In genomic region chr1:19398309-19398760, GRCh38 we compare ENCODE assay signal across 9 cellular contexts.
DNase-seq lines count a peak whose midpoint lies in the region; ATAC-seq, FAIRE-seq and TF ChIP-seq lines count a peak whose summit lies in the region.
"Had no signal": no experiment of that assay in that cellular context is flagged by ENCODE, and none has a peak within 500 bp of the region (broad histone marks: within the 10 kb centered on the region; RNA-seq: fewer than 3 reads in every experiment).

No MANE protein-coding gene starts in this region.

- FAIRE-seq in keratinocyte (lab: Jason Lieb, UNC): no peak

- WGBS in transverse colon (ENCODE audit: low coverage in 1 of 2), 2 donors: 83% methylated on average over 9 of the region's 9 CpGs; no CpG with 5 or more reads in 1 of the 2 donors

- no peak for TF ChIP-seq POLR2A in transverse colon (IDR thresholded peaks at IDR 0.05)

- peak overlapping the region; percentile 38 for H3K4me3 Mint-ChIP-seq in activated T-helper 17 cell treated with anti-CD3 and anti-CD28 coated beads, Interleukin-2, amount 50 U/mL, for 72 hours

- DNase-seq in activated T-cell treated with anti-CD3 and anti-CD28 coated beads for 48 hours (ENCODE audit: low read depth) (peak; percentile 37), keratinocyte (ENCODE audit: low read depth, low spot score) (no peak), transverse colon (peak; percentile 39), SJCRH30 (no peak), GM19240 (ENCODE audit: insufficient read length, low spot score) (no peak)
- DNase-seq in activated T-cell treated with anti-CD3 and anti-CD28 coated beads, Interleukin-2, amount 50 U/mL, for 1 hour: no peak

- H3K9me3 Mint-ChIP-seq in activated T-helper 17 cell treated with anti-CD3 and anti-CD28 coated beads, Interleukin-2, amount 50 U/mL, for 72 hours: no peaks in the 10 kb centered on the region

- H3K27ac ChIP-seq in keratinocyte (ENCODE audit: control insufficient read depth, insufficient read depth, low read length) (no peak overlapping the region), transverse colon (peak overlapping the region; percentile 40 to 77 (median 63)), SJCRH30 (no peak overlapping the region)

- peak overlapping the region; percentile 92 for H3K27ac Mint-ChIP-seq in activated T-helper 17 cell treated with anti-CD3 and anti-CD28 coated beads, Interleukin-2, amount 50 U/mL, for 72 hours

- peaks cover 20% of the 10 kb centered on the region for H4K20me1 ChIP-seq in keratinocyte (ENCODE audit: control insufficient read depth, extremely low read depth, insufficient read depth, low read length)

- H3K4me2 ChIP-seq in keratinocyte (ENCODE audit: control insufficient read depth, extremely low read depth, insufficient read depth, low read depth, low read length): no peak overlapping the region

- peaks cover 44% of the 10 kb centered on the region for H3K4me1 Mint-ChIP-seq in activated T-helper 17 cell treated with anti-CD3 and anti-CD28 coated beads, Interleukin-2, amount 50 U/mL, for 72 hours

- dilution Hi-C loops in keratinocyte (cut with MboI; ENCODE audit: extremely low pct_ligation_motif_present, low sequenced_read_pairs): no loop called here

- peak; percentile 87 for ATAC-seq in activated T-helper 17 cell treated with anti-CD3 and anti-CD28 coated beads, Interleukin-2, amount 50 U/mL, for 72 hours (replicated peaks)
- ATAC-seq in HG03159 (IDR thresholded peaks at IDR 0.05; ENCODE audit: unreplicated experiment): no peak

- no peak overlapping the region for H2AFZ ChIP-seq in keratinocyte (ENCODE audit: control insufficient read depth, low read length)

- in situ Hi-C loops in transverse colon (cut with MboI; ENCODE audit: low pct_ligation_motif_present in 1 of 4, low pct_unique_long_range_greater_than_20kb in 1 of 4, low sequenced_read_pairs in 3 of 4): loop anchor here in 2 of 4 donors (10.0 kb wide), 2 partner anchors 86 to 186 kb away; partner anchors contain the start of gene CAPZB (in 2 of the 2)

- H3K4me1 ChIP-seq in keratinocyte (ENCODE audit: control insufficient read depth, extremely low read depth, insufficient read depth, low read length) (peaks cover 12% of the 10 kb centered on the region), transverse colon (peaks cover 31 to 66% (median 45%) of the 10 kb centered on the region in 4 donors), SJCRH30 (no peaks in the 10 kb centered on the region)

- no peaks in the 10 kb centered on the region for H3K27me3 Mint-ChIP-seq in activated T-helper 17 cell treated with anti-CD3 and anti-CD28 coated beads, Interleukin-2, amount 50 U/mL, for 72 hours

- intact Hi-C loops in transverse colon (cut with DNase I; ENCODE audit: low total_unique reads): loop anchor here (5.0 kb wide), 1 partner anchor 84 kb away; no protein-coding TSS in a partner anchor

- peaks cover 2% of the 10 kb centered on the region for H3K9me1 ChIP-seq in keratinocyte (ENCODE audit: control insufficient read depth, extremely low read depth, insufficient read depth, low read length)

- H3K9ac ChIP-seq in keratinocyte (ENCODE audit: control insufficient read depth, extremely low read depth, insufficient read depth, low read length): no peak overlapping the region

- H3K4me3 ChIP-seq in keratinocyte (ENCODE audit: control insufficient read depth in 2 of 3, extremely low read depth in 1 of 3, insufficient read depth in 2 of 3, low read depth in 1 of 3, low read length in 3 of 3) (no peak overlapping the region), transverse colon (no peak overlapping the region), SJCRH30 (no peak overlapping the region)
- H3K4me3 ChIP-seq: BLaER1 treated with 17β-estradiol and CSF1 and Interleukin-3, amounts not matched to agents 10 nM and 100 nM had no signal

- H3K36me3 Mint-ChIP-seq in activated T-helper 17 cell treated with anti-CD3 and anti-CD28 coated beads, Interleukin-2, amount 50 U/mL, for 72 hours (ENCODE audit: low read depth): peaks cover 61% of the 10 kb centered on the region

- H3K27me3 ChIP-seq in keratinocyte (ENCODE audit: control insufficient read depth, extremely low read depth, insufficient read depth, low read length) (no peaks in the 10 kb centered on the region), transverse colon (no peaks in the 10 kb centered on the region), SJCRH30 (no peaks in the 10 kb centered on the region)
- H3K27me3 ChIP-seq: BLaER1 treated with 17β-estradiol and CSF1 and Interleukin-3, amounts not matched to agents 10 nM and 100 nM had no signal

- TF ChIP-seq CTCF in keratinocyte (optimal IDR thresholded peaks at IDR 0.05 in 1 of 3, IDR thresholded peaks at IDR 0.05 in 1 of 3, conservative IDR thresholded peaks at IDR 0.05 in 1 of 3; ENCODE audit: extremely low read depth in 1 of 3, insufficient read depth in 2 of 3, low read length in 3 of 3) (peak in 2 of 3 experiments; percentile 30 to 31), transverse colon (IDR thresholded peaks at IDR 0.05) (peak in 4 of 5 experiments; percentile 13 to 45 (median 24))

- H3K36me3 ChIP-seq in keratinocyte (ENCODE audit: control insufficient read depth in 2 of 2, extremely low read depth in 1 of 2, insufficient read depth in 2 of 2, low read length in 2 of 2): peaks cover 6 to 11% of the 10 kb centered on the region in 2 experiments
- H3K36me3 ChIP-seq in transverse colon: no peaks in the 10 kb centered on the region
- H3K36me3 ChIP-seq in SJCRH30: no peaks in the 10 kb centered on the region

- H3K9me3 ChIP-seq in keratinocyte (ENCODE audit: control insufficient read depth, low read depth, low read length): no peaks in the 10 kb centered on the region
- H3K9me3 ChIP-seq in transverse colon: no peaks in the 10 kb centered on the region
- H3K9me3 ChIP-seq in SJCRH30 (replicated peaks): no peaks in the 10 kb centered on the region
- H3K9me3 ChIP-seq: BLaER1 treated with 17β-estradiol and CSF1 and Interleukin-3, amounts not matched to agents 10 nM and 100 nM had no signal

- peaks cover 77% of the 10 kb centered on the region for H3K79me2 ChIP-seq in keratinocyte (ENCODE audit: control insufficient read depth, insufficient read depth, low read length)

- no peak for TF ChIP-seq EP300 in transverse colon (IDR thresholded peaks at IDR 0.05; ENCODE audit: low read depth)

Comparison
In these comparisons a context has a peak if more than half of its experiments do, and no peak if none do; other contexts are left out.
1. DNase-seq: peak in activated T-cell treated with anti-CD3 and anti-CD28 coated beads for 48 hours (single experiment) and transverse colon (single experiment); none in activated T-cell treated with anti-CD3 and anti-CD28 coated beads, Interleukin-2, amount 50 U/mL, for 1 hour (single experiment), keratinocyte (single experiment), SJCRH30 (0 of 2) and GM19240 (single experiment).
2. H3K27ac ChIP-seq: peak in transverse colon (4 of 4); none in keratinocyte (single experiment) and SJCRH30 (single experiment).